In the genomic region with DNA sequence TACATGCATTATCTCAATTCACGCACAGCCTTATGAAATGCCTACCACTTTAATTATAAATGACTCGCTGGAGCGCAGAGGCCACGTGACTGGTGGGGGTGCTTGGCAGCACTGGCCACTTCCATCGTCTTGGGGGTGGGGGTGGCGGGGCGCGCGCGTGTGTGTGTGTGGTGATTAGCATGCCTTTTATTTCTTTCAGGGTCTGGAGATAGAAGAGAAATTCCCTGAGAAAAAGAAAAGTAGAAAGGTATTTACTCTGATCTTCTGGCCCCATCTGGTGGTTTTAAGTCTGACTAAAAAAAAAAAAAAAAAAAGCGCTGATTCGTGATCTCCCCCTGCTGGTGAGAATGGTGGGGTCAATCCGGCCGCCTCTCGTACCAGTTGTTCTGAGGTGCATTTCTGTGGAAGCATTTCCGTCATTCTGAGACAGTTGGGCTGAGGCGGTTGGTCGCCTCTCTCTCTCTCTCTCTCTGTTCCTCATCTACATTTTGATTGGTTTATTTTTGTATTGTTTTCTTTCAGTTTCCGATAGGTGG, we compare ENCODE assay signal across 8 cellular contexts. TPM values are rescaled to one million over a fixed set of nuclear protein-coding genes. Genes with fewer than 3 reads are reported as not detected.
A peak's percentile ranks its signal among the peaks of the same experiment; 100 is the strongest.
DNase-seq lines count a peak whose midpoint lies in the region; ATAC-seq and TF ChIP-seq lines count a peak whose summit lies in the region.

CCNB3 (plus strand) TSS at position 402 of the 536 bp plus-strand sequence. CDS start 80,399 bp downstream, outside the sequence.

- no peak within 1 kb of the TSS for H2BK12ac ChIP-seq in neuronal stem cell (ENCODE audit: low read length)

- H3K79me1 ChIP-seq in neuronal stem cell (ENCODE audit: low read depth, low read length), result no peaks in the 10 kb centered on the region

- ATAC-seq in GM21723 (IDR thresholded peaks at IDR 0.05; ENCODE audit: unreplicated experiment), result peak; percentile 97

- no peaks in the 10 kb centered on the region for H3K4me1 ChIP-seq in Peyer's patch
- H3K4me1 ChIP-seq in neuronal stem cell (ENCODE audit: control insufficient read depth in 2 of 2, insufficient read depth in 1 of 2, low read depth in 1 of 2, low read length in 2 of 2), result no peaks in the 10 kb centered on the region
- peaks cover 0 to 14% (median 2%) of the 10 kb centered on the region in 5 donors for H3K4me1 ChIP-seq in subcutaneous abdominal adipose tissue (ENCODE audit: control insufficient read depth in 5 of 5, insufficient read depth in 5 of 5, low read length in 5 of 5)

- no peak within 1 kb of the TSS for H2BK120ac ChIP-seq in neuronal stem cell (ENCODE audit: low read depth, low read length)

- no peak within 1 kb of the TSS for H3K4ac ChIP-seq in neuronal stem cell (ENCODE audit: low read length)

- TF ChIP-seq POLR2A in Peyer's patch (IDR thresholded peaks at IDR 0.05), result peak in 1 of 2 donors; percentile 26

- no peak within 1 kb of the TSS for H3K14ac ChIP-seq in neuronal stem cell (ENCODE audit: low read length)

- H3K4me3 ChIP-seq in Peyer's patch (peak within 1 kb of the TSS; percentile 15 to 47 (median 32)), fibroblast of pulmonary artery (replicated peaks; ENCODE audit: low read depth, low read length) (peak within 1 kb of the TSS; percentile 35), neuronal stem cell (ENCODE audit: low read length in 2 of 2) (no peak within 1 kb of the TSS), subcutaneous abdominal adipose tissue (ENCODE audit: low read depth in 1 of 5, low read length in 5 of 5) (peak within 1 kb of the TSS; percentile 32 to 56 (median 48))

- H3K27me3 ChIP-seq in Peyer's patch, result no peaks in the 10 kb centered on the region
- H3K27me3 ChIP-seq in neuronal stem cell (ENCODE audit: control insufficient read depth in 3 of 3, insufficient read depth in 3 of 3, low read depth in 1 of 3, low read length in 3 of 3), result no peaks in the 10 kb centered on the region
- peaks cover 0 to 7% (median 4%) of the 10 kb centered on the region in 5 donors for H3K27me3 ChIP-seq in subcutaneous abdominal adipose tissue (ENCODE audit: control insufficient read depth in 5 of 5, insufficient read depth in 4 of 5, low read length in 5 of 5)

- H3K9me3 ChIP-seq in Peyer's patch, result no peaks in the 10 kb centered on the region
- no peaks in the 10 kb centered on the region for H3K9me3 ChIP-seq in neuronal stem cell (replicated peaks in 1 of 2; ENCODE audit: control insufficient read depth in 2 of 2, insufficient read depth in 1 of 2, low read depth in 1 of 2, low read length in 2 of 2)
- no peaks in the 10 kb centered on the region for H3K9me3 ChIP-seq in subcutaneous abdominal adipose tissue (ENCODE audit: control insufficient read depth in 5 of 5, low read length in 5 of 5)

- H3K23ac ChIP-seq in neuronal stem cell (ENCODE audit: low read depth, low read length, poor library complexity), result no peak within 1 kb of the TSS

- TF ChIP-seq RAD21 in Ishikawa (IDR thresholded peaks at IDR 0.05; ENCODE audit: low read depth), result no peak

- H2BK15ac ChIP-seq in neuronal stem cell (ENCODE audit: low read length), result no peak within 1 kb of the TSS

- peak within 1 kb of the TSS; percentile 59 for H2AFZ ChIP-seq in neuronal stem cell (ENCODE audit: low read length)

- H3K36me3 ChIP-seq in Peyer's patch, result no peaks in the 10 kb centered on the region
- no peaks in the 10 kb centered on the region for H3K36me3 ChIP-seq in neuronal stem cell (replicated peaks in 1 of 2; ENCODE audit: control insufficient read depth in 2 of 2, insufficient read depth in 2 of 2, low read length in 2 of 2)
- H3K36me3 ChIP-seq in subcutaneous abdominal adipose tissue (ENCODE audit: control insufficient read depth in 5 of 5, insufficient read depth in 5 of 5, low read length in 5 of 5), result no peaks in the 10 kb centered on the region

- no CpG with 5 or more reads among the region's 19 CpGs for WGBS in neuronal stem cell (ENCODE audit: extremely low coverage in 2 of 2, insufficient read length in 2 of 2, insufficient replicate concordance in 1 of 2), 2 donors

- H2BK5ac ChIP-seq in neuronal stem cell (ENCODE audit: low read length), result no peak within 1 kb of the TSS

- peak; percentile 76 for DNase-seq in EH (ENCODE audit: low read depth)
- DNase-seq in Peyer's patch, result peak; percentile 72 to 87 (median 76)
- DNase-seq in activated T-helper 1 cell treated with anti-CD3 and anti-CD28 coated beads, Interleukin-2, amount 50 U/mL, for 16 hours (ENCODE audit: low read depth in 1 of 2, low spot score in 1 of 2), result peak; percentile 26 to 47
- peak; percentile 81 for DNase-seq in fibroblast of pulmonary artery (ENCODE audit: low read depth)
- peak; percentile 24 for DNase-seq in neuronal stem cell (ENCODE audit: low spot score)

- no peak within 1 kb of the TSS for H3K9ac ChIP-seq in neuronal stem cell (ENCODE audit: low read depth, low read length, poor library complexity)
- peak within 1 kb of the TSS in 1 of 5 donors; percentile 52 for H3K9ac ChIP-seq in subcutaneous abdominal adipose tissue (ENCODE audit: low read length in 5 of 5)

- no peak within 1 kb of the TSS for H4K8ac ChIP-seq in neuronal stem cell (ENCODE audit: low read depth, low read length)

- peak within 1 kb of the TSS; percentile 25 for H3K4me2 ChIP-seq in neuronal stem cell (ENCODE audit: insufficient read depth, low read length, poor library complexity, severe bottlenecking)

- H3K18ac ChIP-seq in neuronal stem cell (ENCODE audit: low read length), result no peak within 1 kb of the TSS

- TF ChIP-seq EP300 in Ishikawa (IDR thresholded peaks at IDR 0.05; ENCODE audit: borderline replicate concordance), result no peak

- H3K27ac ChIP-seq in Peyer's patch (peak within 1 kb of the TSS in 2 of 4 donors; percentile 42 to 44), neuronal stem cell (replicated peaks; ENCODE audit: low read length) (no peak within 1 kb of the TSS), subcutaneous abdominal adipose tissue (ENCODE audit: low read depth, low read length) (no peak within 1 kb of the TSS)

- TF ChIP-seq CTCF in Peyer's patch (IDR thresholded peaks at IDR 0.05) (peak; percentile 19 to 63 (median 58)), fibroblast of pulmonary artery (IDR thresholded peaks at IDR 0.05; ENCODE audit: low read length, missing control alignments) (peak; percentile 54)

- no peak within 1 kb of the TSS for H4K91ac ChIP-seq in neuronal stem cell (ENCODE audit: low read depth, low read length, poor library complexity)

- H2AK5ac ChIP-seq in neuronal stem cell (ENCODE audit: low read depth, low read length), result no peak within 1 kb of the TSS

TF ChIP-seq in Ishikawa, 13 proteins besides CTCF, POLR2A, EP300 and RAD21:
- TF ChIP-seq, protein P1, sequence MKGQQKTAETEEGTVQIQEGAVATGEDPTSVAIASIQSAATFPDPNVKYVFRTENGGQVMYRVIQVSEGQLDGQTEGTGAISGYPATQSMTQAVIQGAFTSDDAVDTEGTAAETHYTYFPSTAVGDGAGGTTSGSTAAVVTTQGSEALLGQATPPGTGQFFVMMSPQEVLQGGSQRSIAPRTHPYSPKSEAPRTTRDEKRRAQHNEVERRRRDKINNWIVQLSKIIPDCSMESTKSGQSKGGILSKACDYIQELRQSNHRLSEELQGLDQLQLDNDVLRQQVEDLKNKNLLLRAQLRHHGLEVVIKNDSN (IDR thresholded peaks at IDR 0.05), result peak; percentile 95
- no peak for TF ChIP-seq ZBTB7A (IDR thresholded peaks at IDR 0.05; ENCODE audit: low read depth)
- TF ChIP-seq EGR1 (IDR thresholded peaks at IDR 0.05), result no peak
- TF ChIP-seq CEBPB (IDR thresholded peaks at IDR 0.05), result no peak
- TF ChIP-seq, protein P2, sequence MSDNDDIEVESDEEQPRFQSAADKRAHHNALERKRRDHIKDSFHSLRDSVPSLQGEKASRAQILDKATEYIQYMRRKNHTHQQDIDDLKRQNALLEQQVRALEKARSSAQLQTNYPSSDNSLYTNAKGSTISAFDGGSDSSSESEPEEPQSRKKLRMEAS (IDR thresholded peaks at IDR 0.05), result peak; percentile 84
- TF ChIP-seq REST (IDR thresholded peaks at IDR 0.05; ENCODE audit: low read depth), result no peak
- TF ChIP-seq FOXM1 (IDR thresholded peaks at IDR 0.05; ENCODE audit: borderline replicate concordance, low read depth), result peak; percentile 53; the same call in 1 of the 2 replicates
- TF ChIP-seq NFIC (IDR thresholded peaks at IDR 0.05), result no peak
- no peak for TF ChIP-seq TCF12 (IDR thresholded peaks at IDR 0.05; ENCODE audit: low read depth)
- no peak for TF ChIP-seq YY1 (IDR thresholded peaks at IDR 0.05; ENCODE audit: low read depth)
- TF ChIP-seq TAF1 (IDR thresholded peaks at IDR 0.05; ENCODE audit: low read depth), result no peak
- TF ChIP-seq CREB1 (IDR thresholded peaks at IDR 0.05; ENCODE audit: low read depth), result no peak
- no peak for TF ChIP-seq TEAD4 (IDR thresholded peaks at IDR 0.05)

RNA-seq across cellular contexts. Expression of gene CCNB3, which starts in this region (rescaled TPM):
- total RNA-seq in Peyer's patch, result 1 to 10 TPM in 2 of 4 donors, under 1 TPM in 2; 0.53 to 2.5 (median 1.3) TPM
- 0.60 TPM for polyA plus RNA-seq in neuronal stem cell (2013, experiment 1 of 2)
- 0.55 TPM for polyA plus RNA-seq in neuronal stem cell (2013, experiment 2 of 2)

Comparison
In these comparisons a context has a peak if more than half of its experiments do, and no peak if none do; other contexts are left out.
1. DNase-seq: peak in every context shown above with its lines; median percentile 81 in fibroblast of pulmonary artery; 76 in EH; 76 in Peyer's patch; 36 in activated T-helper 1 cell treated with anti-CD3 and anti-CD28 coated beads, Interleukin-2, amount 50 U/mL, for 16 hours; 24 in neuronal stem cell.
2. H3K4me3 ChIP-seq: peak in Peyer's patch (4 of 4), fibroblast of pulmonary artery (single experiment) and subcutaneous abdominal adipose tissue (5 of 5); none in neuronal stem cell (0 of 2).